Comparison of ENCODE assay signal across 8 cellular contexts in genomic region chrX:69538321-69538876, GRCh38. TPM values are rescaled to one million over a fixed set of nuclear protein-coding genes. Genes with fewer than 3 reads are reported as not detected.
A peak's percentile ranks its signal among the peaks of the same experiment; 100 is the strongest.
DNase-seq lines count a peak whose midpoint lies in the region; ATAC-seq and TF ChIP-seq lines count a peak whose summit lies in the region.

No MANE protein-coding gene starts in this region.

- H3K4me3 Mint-ChIP-seq in activated T-cell treated with anti-CD3 and anti-CD28 coated beads, Interleukin-2, amount 50 U/mL, for 24 hours = peak overlapping the region; percentile 28
- H3K4me3 Mint-ChIP-seq in naive thymus-derived CD4-positive, alpha-beta T cell = peak overlapping the region in 8 of 10 donors; percentile 14 to 77 (median 61)
- H3K4me3 Mint-ChIP-seq in stimulated activated memory B cell treated with anti-CD40 and anti-IgM and Interleukin-4, amounts not matched to agents 10 μg/mL and 1 μg/mL and 100 μg/mL, for 72 hours = peak overlapping the region; percentile 68

- TF ChIP-seq CTCF in GM13976 (IDR thresholded peaks at IDR 0.05; ENCODE audit: borderline replicate concordance, control extremely low read depth, extremely low read depth, insufficient read depth, missing control alignments) (peak; percentile 69), esophagus muscularis mucosa (IDR thresholded peaks at IDR 0.05) (peak; percentile 60 to 83 (median 72))

- POLR2A ChIA-PET in naive thymus-derived CD4-positive, alpha-beta T cell (lab: Charles Lee) = interaction anchor here (1.2 kb wide), 1 partner anchor 80 kb away, joined by 4 read pairs; no protein-coding TSS in a partner anchor

- peaks cover 4 to 9% (median 6%) of the 10 kb centered on the region in 4 donors for H3K4me1 ChIP-seq in esophagus muscularis mucosa
- peaks cover 3 to 10% of the 10 kb centered on the region in 2 donors for H3K4me1 ChIP-seq in naive thymus-derived CD4-positive, alpha-beta T cell (ENCODE audit: control insufficient read depth in 2 of 2, insufficient read depth in 2 of 2, low read length in 2 of 2)

- ATAC-seq in HG02759 (IDR thresholded peaks at IDR 0.05; ENCODE audit: unreplicated experiment) = peak; percentile 93
- ATAC-seq in naive thymus-derived CD4-positive, alpha-beta T cell = peak; percentile 90
- peak; percentile 82 for ATAC-seq in stimulated activated memory B cell treated with anti-CD40 and anti-IgM and Interleukin-4, amounts not matched to agents 10 μg/mL and 1 μg/mL and 100 μg/mL, for 72 hours

- no peaks in the 10 kb centered on the region for H3K36me3 ChIP-seq in esophagus muscularis mucosa
- H3K36me3 ChIP-seq in naive thymus-derived CD4-positive, alpha-beta T cell (ENCODE audit: control insufficient read depth in 2 of 3, insufficient read depth in 3 of 3, low read length in 3 of 3) = no peaks in the 10 kb centered on the region

- in situ Hi-C loops in GM13976 (cut with MboI; ENCODE audit: low sequenced_read_pairs, unreplicated experiment) = no loop called here

- intact Hi-C loops in esophagus muscularis mucosa (cut with DNase I) = loop anchor here (2.0 to 5.0 kb wide), 2 partner anchors 78 to 489 kb away; partner anchors contain the start of gene EDA
- intact Hi-C loops in naive thymus-derived CD4-positive, alpha-beta T cell (cut with micrococcal nuclease) = loop anchor here (1.0 to 2.0 kb wide), 5 partner anchors 45 to 896 kb away; no protein-coding TSS in a partner anchor

- CTCF ChIA-PET in naive thymus-derived CD4-positive, alpha-beta T cell (lab: Charles Lee) = interaction anchor here (0.9 to 1.6 kb wide), 4 partner anchors 15 to 559 kb away, joined by 3 to 8 read pairs (median 4); no protein-coding TSS in a partner anchor

- peaks cover 8% of the 10 kb centered on the region for H3K4me1 Mint-ChIP-seq in activated T-cell treated with anti-CD3 and anti-CD28 coated beads, Interleukin-2, amount 50 U/mL, for 24 hours (ENCODE audit: low read depth)
- peaks cover 4 to 17% (median 11%) of the 10 kb centered on the region in 7 donors for H3K4me1 Mint-ChIP-seq in naive thymus-derived CD4-positive, alpha-beta T cell
- H3K4me1 Mint-ChIP-seq in stimulated activated memory B cell treated with anti-CD40 and anti-IgM and Interleukin-4, amounts not matched to agents 10 μg/mL and 1 μg/mL and 100 μg/mL, for 72 hours = peaks cover 16% of the 10 kb centered on the region

- TF ChIP-seq EP300 in esophagus muscularis mucosa (IDR thresholded peaks at IDR 0.05) = no peak

- H3K27ac ChIP-seq in esophagus muscularis mucosa (replicated peaks in 1 of 4) = peak overlapping the region in 2 of 4 donors; percentile 31 to 51
- H3K27ac ChIP-seq in naive thymus-derived CD4-positive, alpha-beta T cell (ENCODE audit: low read depth, low read length) = no peak overlapping the region

- no peaks in the 10 kb centered on the region for H3K36me3 Mint-ChIP-seq in activated T-cell treated with anti-CD3 and anti-CD28 coated beads, Interleukin-2, amount 50 U/mL, for 24 hours (ENCODE audit: low read depth)
- H3K36me3 Mint-ChIP-seq in naive thymus-derived CD4-positive, alpha-beta T cell = no peaks in the 10 kb centered on the region
- H3K36me3 Mint-ChIP-seq in stimulated activated memory B cell treated with anti-CD40 and anti-IgM and Interleukin-4, amounts not matched to agents 10 μg/mL and 1 μg/mL and 100 μg/mL, for 72 hours = no peaks in the 10 kb centered on the region

- TF ChIP-seq POLR2A in esophagus muscularis mucosa (IDR thresholded peaks at IDR 0.05; ENCODE audit: low read depth) = no peak

- H3K4me3 ChIP-seq in esophagus muscularis mucosa = peak overlapping the region; percentile 51 to 60 (median 56)
- H3K4me3 ChIP-seq in naive thymus-derived CD4-positive, alpha-beta T cell (ENCODE audit: low read length) = no peak overlapping the region

- H3K27me3 Mint-ChIP-seq in activated T-cell treated with anti-CD3 and anti-CD28 coated beads, Interleukin-2, amount 50 U/mL, for 24 hours = peaks cover 40% of the 10 kb centered on the region
- H3K27me3 Mint-ChIP-seq in naive thymus-derived CD4-positive, alpha-beta T cell = peaks cover 0 to 9% (median 6%) of the 10 kb centered on the region in 5 donors
- peaks cover 24% of the 10 kb centered on the region for H3K27me3 Mint-ChIP-seq in stimulated activated memory B cell treated with anti-CD40 and anti-IgM and Interleukin-4, amounts not matched to agents 10 μg/mL and 1 μg/mL and 100 μg/mL, for 72 hours

- 26% methylated on average over 32 of the region's 45 CpGs for WGBS in esophagus muscularis mucosa

- peaks cover 0 to 6% (median 0%) of the 10 kb centered on the region in 4 donors for H3K9me3 ChIP-seq in esophagus muscularis mucosa
- H3K9me3 ChIP-seq in naive thymus-derived CD4-positive, alpha-beta T cell (ENCODE audit: control insufficient read depth in 2 of 3, low read length in 3 of 3) = no peaks in the 10 kb centered on the region

- H3K27me3 ChIP-seq in esophagus muscularis mucosa = peaks cover 0 to 5% (median 0%) of the 10 kb centered on the region in 4 donors
- no peaks in the 10 kb centered on the region for H3K27me3 ChIP-seq in naive thymus-derived CD4-positive, alpha-beta T cell (ENCODE audit: control insufficient read depth in 2 of 2, insufficient read depth in 2 of 2, low read length in 2 of 2)

- H3K27ac Mint-ChIP-seq in activated T-cell treated with anti-CD3 and anti-CD28 coated beads, Interleukin-2, amount 50 U/mL, for 24 hours = no peak overlapping the region
- H3K27ac Mint-ChIP-seq in naive thymus-derived CD4-positive, alpha-beta T cell = peak overlapping the region in 1 of 9 donors; percentile 34
- peak overlapping the region; percentile 38 for H3K27ac Mint-ChIP-seq in stimulated activated memory B cell treated with anti-CD40 and anti-IgM and Interleukin-4, amounts not matched to agents 10 μg/mL and 1 μg/mL and 100 μg/mL, for 72 hours

- no peaks in the 10 kb centered on the region for H3K9me3 Mint-ChIP-seq in activated T-cell treated with anti-CD3 and anti-CD28 coated beads, Interleukin-2, amount 50 U/mL, for 24 hours
- peaks cover 0 to 1% (median 0%) of the 10 kb centered on the region in 11 donors for H3K9me3 Mint-ChIP-seq in naive thymus-derived CD4-positive, alpha-beta T cell
- no peaks in the 10 kb centered on the region for H3K9me3 Mint-ChIP-seq in stimulated activated memory B cell treated with anti-CD40 and anti-IgM and Interleukin-4, amounts not matched to agents 10 μg/mL and 1 μg/mL and 100 μg/mL, for 72 hours

- DNase-seq in GM13976 (ENCODE audit: low spot score) (peak; percentile 81), NCI-H748 treated with DMSO at 0.1 percent for 48 hours (lab: John Stamatoyannopoulos, UW) (peak; percentile 6), esophagus muscularis mucosa (ENCODE audit: extremely low spot score) (no peak), AML-193 (lab: John Stamatoyannopoulos, UW) (no peak)
- peak; percentile 79 for DNase-seq in activated T-cell treated with anti-CD3 and anti-CD28 coated beads, Interleukin-2, amount 50 U/mL, for 24 hours
- DNase-seq in naive thymus-derived CD4-positive, alpha-beta T cell = peak; percentile 30 to 79 (median 58)

RNA-seq across cellular contexts. Expression of gene NALF2, which starts 34.3 kb away (rescaled TPM):
- under 1 TPM in 3 of 4 donors, not detected in 1; 0.17 to 0.84 (median 0.63) TPM for total RNA-seq in esophagus muscularis mucosa
- total RNA-seq in naive thymus-derived CD4-positive, alpha-beta T cell = under 1 TPM in 3 of 5 experiments, not detected in 2; 0.27 to 0.50 (median 0.34) TPM
- not detected for polyA plus RNA-seq in naive thymus-derived CD4-positive, alpha-beta T cell

Comparison
In these comparisons a context has a peak if more than half of its experiments do, and no peak if none do; other contexts are left out.
1. DNase-seq: peak in GM13976 (single experiment), NCI-H748 treated with DMSO at 0.1 percent for 48 hours (single experiment), activated T-cell treated with anti-CD3 and anti-CD28 coated beads, Interleukin-2, amount 50 U/mL, for 24 hours (single experiment) and naive thymus-derived CD4-positive, alpha-beta T cell (9 of 9); none in esophagus muscularis mucosa (single experiment) and AML-193 (0 of 2).
2. Peak in every context shown above with its lines, with median percentiles within 50 percentile points of each other: ATAC-seq and H3K4me3 Mint-ChIP-seq.